Comparison of ENCODE assay signal across 15 cellular contexts in genomic region chr13:40024962-40025714, GRCh38.
DNase-seq lines count a peak whose midpoint lies in the region; ATAC-seq lines count a peak whose summit lies in the region.
"Had no signal": no experiment of that assay in that cellular context is flagged by ENCODE, and none has a peak within 500 bp of the region (broad histone marks: within the 10 kb centered on the region; RNA-seq: fewer than 3 reads in every experiment).

No MANE protein-coding gene starts in this region.

- H4K20me1 ChIP-seq in Karpas-422 (ENCODE audit: insufficient read depth, low read depth, low read length): no peaks in the 10 kb centered on the region

- H3K4me3 ChIP-seq in Karpas-422 (ENCODE audit: low read length): no peak overlapping the region
- H3K4me3 ChIP-seq: GM23248 had no signal

- no peaks in the 10 kb centered on the region for H3K9me2 ChIP-seq in Karpas-422 (replicated peaks; ENCODE audit: insufficient read depth, low read length)

- H3K4me3 Mint-ChIP-seq in activated naive CD8-positive, alpha-beta T cell: peak overlapping the region; percentile 49
- H3K4me3 Mint-ChIP-seq in activated naive CD8-positive, alpha-beta T cell treated with anti-CD3 and anti-CD28 coated beads for 36 hours: no peak overlapping the region
- peak overlapping the region; percentile 19 for H3K4me3 Mint-ChIP-seq in activated T-helper 17 cell treated with anti-CD3 and anti-CD28 coated beads, Interleukin-2, amount 50 U/mL, for 72 hours
- H3K4me3 Mint-ChIP-seq in memory B cell: peak overlapping the region; percentile 28

- peak overlapping the region; percentile 82 for H3K27ac Mint-ChIP-seq in activated naive CD8-positive, alpha-beta T cell
- no peak overlapping the region for H3K27ac Mint-ChIP-seq in activated naive CD8-positive, alpha-beta T cell treated with anti-CD3 and anti-CD28 coated beads for 36 hours
- H3K27ac Mint-ChIP-seq in activated T-helper 17 cell treated with anti-CD3 and anti-CD28 coated beads, Interleukin-2, amount 50 U/mL, for 72 hours: no peak overlapping the region
- H3K27ac Mint-ChIP-seq in memory B cell: no peak overlapping the region
- H3K27ac Mint-ChIP-seq: CD8-positive, alpha-beta T cell had no signal

- no peak overlapping the region for H3K27ac ChIP-seq in Karpas-422 (ENCODE audit: low read length)
- H3K27ac ChIP-seq: GM23248 had no signal

- no peak overlapping the region for H2AFZ ChIP-seq in Karpas-422 (ENCODE audit: low read length)
- H2AFZ ChIP-seq: GM23248 had no signal

- no peak overlapping the region for H3K9ac ChIP-seq in Karpas-422 (ENCODE audit: low read length)
- H3K9ac ChIP-seq: GM23248 had no signal

- no peak for ATAC-seq in activated T-helper 17 cell treated with anti-CD3 and anti-CD28 coated beads, Interleukin-2, amount 50 U/mL, for 72 hours (replicated peaks)
- no peak for ATAC-seq in memory B cell (ENCODE audit: low read depth)
- no peak for ATAC-seq in GM19035 (IDR thresholded peaks at IDR 0.05; ENCODE audit: unreplicated experiment)
- ATAC-seq in HG03469 (IDR thresholded peaks at IDR 0.05; ENCODE audit: unreplicated experiment): no peak

- no peaks in the 10 kb centered on the region for H3K27me3 ChIP-seq in Karpas-422 (ENCODE audit: low read length)

- H3K79me2 ChIP-seq in Karpas-422 (ENCODE audit: low read length): no peaks in the 10 kb centered on the region

- H3K4me2 ChIP-seq in Karpas-422 (ENCODE audit: low read depth, low read length, poor library complexity, severe bottlenecking): no peak overlapping the region

- peaks cover 2% of the 10 kb centered on the region for H3K36me3 Mint-ChIP-seq in activated naive CD8-positive, alpha-beta T cell
- peaks cover 7% of the 10 kb centered on the region for H3K36me3 Mint-ChIP-seq in activated naive CD8-positive, alpha-beta T cell treated with anti-CD3 and anti-CD28 coated beads for 36 hours
- no peaks in the 10 kb centered on the region for H3K36me3 Mint-ChIP-seq in activated T-helper 17 cell treated with anti-CD3 and anti-CD28 coated beads, Interleukin-2, amount 50 U/mL, for 72 hours (ENCODE audit: low read depth)
- no peaks in the 10 kb centered on the region for H3K36me3 Mint-ChIP-seq in memory B cell
- H3K36me3 Mint-ChIP-seq: CD8-positive, alpha-beta T cell had no signal

- H3K36me3 ChIP-seq in Karpas-422 (ENCODE audit: insufficient read depth, low read length): no peaks in the 10 kb centered on the region

- H3K9me3 ChIP-seq in Karpas-422 (ENCODE audit: low read length): no peaks in the 10 kb centered on the region

- no peaks in the 10 kb centered on the region for H3K27me3 Mint-ChIP-seq in activated naive CD8-positive, alpha-beta T cell
- H3K27me3 Mint-ChIP-seq in activated naive CD8-positive, alpha-beta T cell treated with anti-CD3 and anti-CD28 coated beads for 36 hours: peaks cover 15% of the 10 kb centered on the region
- no peaks in the 10 kb centered on the region for H3K27me3 Mint-ChIP-seq in activated T-helper 17 cell treated with anti-CD3 and anti-CD28 coated beads, Interleukin-2, amount 50 U/mL, for 72 hours
- peaks cover 7% of the 10 kb centered on the region for H3K27me3 Mint-ChIP-seq in memory B cell

- H3K4me1 ChIP-seq in Karpas-422 (ENCODE audit: low read length): peaks cover 11% of the 10 kb centered on the region

- H3K9me3 Mint-ChIP-seq in activated naive CD8-positive, alpha-beta T cell (ENCODE audit: low read depth): no peaks in the 10 kb centered on the region
- H3K9me3 Mint-ChIP-seq in activated naive CD8-positive, alpha-beta T cell treated with anti-CD3 and anti-CD28 coated beads for 36 hours: peaks cover 8% of the 10 kb centered on the region
- no peaks in the 10 kb centered on the region for H3K9me3 Mint-ChIP-seq in activated T-helper 17 cell treated with anti-CD3 and anti-CD28 coated beads, Interleukin-2, amount 50 U/mL, for 72 hours
- H3K9me3 Mint-ChIP-seq in memory B cell: no peaks in the 10 kb centered on the region

- DNase-seq in activated naive CD8-positive, alpha-beta T cell treated with anti-CD3 and anti-CD28 coated beads for 36 hours: no peak
- peak; percentile 25 for DNase-seq in Karpas-422
- DNase-seq in memory B cell (ENCODE audit: low spot score in 2 of 2): no peak
- no peak for DNase-seq in HCEC 1CT
- DNase-seq: CD8-positive, alpha-beta T cell; GF-D8; NCI-H1092; NCI-H2107; NCI-H226; NCI-H526 treated with DMSO at 0.1 percent for 48 hours had no signal

- H3K4me1 Mint-ChIP-seq in activated naive CD8-positive, alpha-beta T cell (ENCODE audit: low read depth): peaks cover 41% of the 10 kb centered on the region
- H3K4me1 Mint-ChIP-seq in activated naive CD8-positive, alpha-beta T cell treated with anti-CD3 and anti-CD28 coated beads for 36 hours: peaks cover 30% of the 10 kb centered on the region
- peaks cover 30% of the 10 kb centered on the region for H3K4me1 Mint-ChIP-seq in activated T-helper 17 cell treated with anti-CD3 and anti-CD28 coated beads, Interleukin-2, amount 50 U/mL, for 72 hours
- H3K4me1 Mint-ChIP-seq in memory B cell: peaks cover 11% of the 10 kb centered on the region
